ENCODE assay signal across 8 cellular contexts in the genomic region with DNA sequence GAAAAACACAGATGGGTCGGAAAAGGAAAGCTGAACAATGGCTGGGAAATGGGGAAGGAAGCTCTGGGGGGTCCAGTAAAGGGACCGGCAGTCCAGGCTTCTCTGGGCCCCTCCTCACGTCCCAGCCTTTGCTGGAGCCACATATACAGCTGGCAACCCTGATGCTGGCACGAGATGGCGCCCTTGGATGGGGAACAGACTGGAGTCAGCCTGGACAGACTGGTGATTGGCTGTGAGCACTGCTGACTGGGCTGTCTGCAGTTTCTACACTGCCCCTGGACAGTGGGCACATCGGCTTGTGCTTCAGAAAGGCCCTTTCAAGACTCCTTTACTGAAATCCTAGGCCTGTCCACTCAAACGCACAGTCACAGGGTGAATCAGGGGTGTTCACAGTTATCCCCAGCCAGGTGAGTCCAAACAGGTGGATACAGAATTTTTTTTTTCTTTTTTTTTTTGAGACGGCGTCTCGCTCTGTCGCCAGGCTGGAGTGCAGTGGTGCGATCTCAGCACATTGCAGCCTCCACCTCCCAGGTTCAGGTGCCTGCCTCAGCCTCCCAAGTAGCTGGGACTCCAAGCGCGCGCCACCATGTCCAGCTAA. TPM values are rescaled to one million over a fixed set of nuclear protein-coding genes. Genes with fewer than 3 reads are reported as not detected.
DNase-seq lines count a peak whose midpoint lies in the region; ATAC-seq and FAIRE-seq lines count a peak whose summit lies in the region.

No MANE protein-coding gene starts in this region.

- in situ Hi-C loops in SK-MEL-5 (cut with HindIII; ENCODE audit: low pct_unique_long_range_greater_than_20kb, low sequenced_read_pairs) = no loop called here

- DNase-seq in NCI-H1092 (lab: John Stamatoyannopoulos, UW) = peak; percentile 81
- DNase-seq in SK-MEL-5 (ENCODE audit: low read depth, low spot score) = peak; percentile 89
- DNase-seq in activated naive CD8-positive, alpha-beta T cell treated with anti-CD3 and anti-CD28 coated beads, Interleukin-2, amount 50 U/mL, for 24 hours = peak; percentile 66
- DNase-seq in left cardiac atrium = peak; percentile 83
- peak; percentile 51 for DNase-seq in pulmonary artery endothelial cell (ENCODE audit: low read depth, low spot score)

- ATAC-seq in activated naive CD8-positive, alpha-beta T cell treated with anti-CD3 and anti-CD28 coated beads, Interleukin-2, amount 50 U/mL, for 24 hours = peak; percentile 85
- peak; percentile 93 to 95 for ATAC-seq in left cardiac atrium
- ATAC-seq in GM18867 (IDR thresholded peaks at IDR 0.05; ENCODE audit: unreplicated experiment) = no peak
- ATAC-seq in HG03097 (IDR thresholded peaks at IDR 0.05; ENCODE audit: low FRiP score, unreplicated experiment) = no peak

- H3K27ac Mint-ChIP-seq in activated naive CD8-positive, alpha-beta T cell treated with anti-CD3 and anti-CD28 coated beads, Interleukin-2, amount 50 U/mL, for 24 hours = no peak overlapping the region

- H3K4me3 Mint-ChIP-seq in activated naive CD8-positive, alpha-beta T cell treated with anti-CD3 and anti-CD28 coated beads, Interleukin-2, amount 50 U/mL, for 24 hours = no peak overlapping the region

- peaks cover 39% of the 10 kb centered on the region for H3K27me3 Mint-ChIP-seq in activated naive CD8-positive, alpha-beta T cell treated with anti-CD3 and anti-CD28 coated beads, Interleukin-2, amount 50 U/mL, for 24 hours

- no peaks in the 10 kb centered on the region for H3K36me3 Mint-ChIP-seq in activated naive CD8-positive, alpha-beta T cell treated with anti-CD3 and anti-CD28 coated beads, Interleukin-2, amount 50 U/mL, for 24 hours (ENCODE audit: low read depth)

- FAIRE-seq in G401.6 (lab: Jason Lieb, UNC) = peak; percentile 23

- intact Hi-C loops in left cardiac atrium (cut with DNase I) = loop anchor here (1.0 to 10.0 kb wide), 3 partner anchors 104 to 222 kb away; partner anchors contain the start of gene C1QC (in 1 of the 2)

- peaks cover 2% of the 10 kb centered on the region for H3K4me1 Mint-ChIP-seq in activated naive CD8-positive, alpha-beta T cell treated with anti-CD3 and anti-CD28 coated beads, Interleukin-2, amount 50 U/mL, for 24 hours

- no peaks in the 10 kb centered on the region for H3K9me3 Mint-ChIP-seq in activated naive CD8-positive, alpha-beta T cell treated with anti-CD3 and anti-CD28 coated beads, Interleukin-2, amount 50 U/mL, for 24 hours

RNA-seq across cellular contexts. Expression of gene ZBTB40, which starts 31.1 kb away (rescaled TPM):
- total RNA-seq in SK-MEL-5 (2014; rRNA removed; shearing (Covaris generic)) = 14.2 and 14.7 TPM in 2 replicates
- 9.4 and 13.6 TPM in 2 replicates for polyA plus RNA-seq in SK-MEL-5 (2015; cell fraction: cytosol; rRNA removed)
- 55.3 and 62.0 TPM in 2 replicates for polyA plus RNA-seq in SK-MEL-5 (2015; cell fraction: nucleus; rRNA removed)
- total RNA-seq in left cardiac atrium (10 to 100 TPM; 11.1 to 13.5 TPM), pulmonary artery endothelial cell (8.7 and 17.2 TPM in 2 replicates)

Comparison
In these comparisons a context has a peak if more than half of its experiments do, and no peak if none do; other contexts are left out.
1. ATAC-seq: peak in activated naive CD8-positive, alpha-beta T cell treated with anti-CD3 and anti-CD28 coated beads, Interleukin-2, amount 50 U/mL, for 24 hours (single experiment) and left cardiac atrium (2 of 2); none in GM18867 (single experiment) and HG03097 (single experiment).
2. Peak in every context shown above with its lines, with median percentiles within 50 percentile points of each other: DNase-seq.